In genomic region chr12:21925296-21925913, GRCh38 we compare ENCODE assay signal across 17 cellular contexts. TPM values are rescaled to one million over a fixed set of nuclear protein-coding genes. Genes with fewer than 3 reads are reported as not detected.
DNase-seq lines count a peak whose midpoint lies in the region; ATAC-seq and TF ChIP-seq lines count a peak whose summit lies in the region.
"Had no signal": no experiment of that assay in that cellular context is flagged by ENCODE, and none has a peak within 500 bp of the region (broad histone marks: within the 10 kb centered on the region; RNA-seq: fewer than 3 reads in every experiment).

No MANE protein-coding gene starts in this region.

- no peak for TF ChIP-seq CTCF in fibroblast of the aortic adventitia (IDR thresholded peaks at IDR 0.05; ENCODE audit: insufficient read depth, low read length)
- TF ChIP-seq CTCF in hepatocyte (IDR thresholded peaks at IDR 0.05; ENCODE audit: poor library complexity), result no peak

- H3K9me3 ChIP-seq in GM23248 (ENCODE audit: low read depth) (no peaks in the 10 kb centered on the region), hepatocyte (ENCODE audit: low read depth) (no peaks in the 10 kb centered on the region)
- H3K9me3 ChIP-seq: BE2C had no signal

- H2AFZ ChIP-seq in GM23248 (no peak overlapping the region), hepatocyte (no peak overlapping the region)

- DNase-seq in GM23248 (peak; percentile 49), T1000 (lab: John Stamatoyannopoulos, UW) (peak; percentile 26), fibroblast of the aortic adventitia (ENCODE audit: low read depth) (peak; percentile 20), hepatocyte (ENCODE audit: low spot score) (no peak), left cardiac atrium (no peak)
- DNase-seq: BE2C; CD4-positive, alpha-beta memory T cell; DMS153; DND-41; HCEC 1CT; HFFc6 had no signal

- H3K27me3 ChIP-seq in GM23248 (replicated peaks; ENCODE audit: insufficient read depth) (no peaks in the 10 kb centered on the region), hepatocyte (no peaks in the 10 kb centered on the region)
- H3K27me3 ChIP-seq: BE2C had no signal

- no peak overlapping the region for H3K9ac ChIP-seq in GM23248

- intact Hi-C loops in left cardiac atrium (cut with DNase I), result no loop called here

- H3K4me1 ChIP-seq in GM23248 (ENCODE audit: insufficient read depth), result 0 out of 2 replicates have a peak, but pooled peaks cover 7% of the 10 kb centered on the region
- no peaks in the 10 kb centered on the region for H3K4me1 ChIP-seq in hepatocyte (ENCODE audit: insufficient read depth)
- H3K4me1 ChIP-seq: BE2C had no signal

- WGBS in GM23248 (ENCODE audit: low coverage in 1 of 2, low lambda C conversion rate in 2 of 2, missing lambda C conversion rate in 2 of 2), 2 experiments, result 94 to 97% methylated on average over 3 of the region's 3 CpGs
- 91% methylated on average over 3 of the region's 3 CpGs for WGBS in hepatocyte (ENCODE audit: low lambda C conversion rate, missing lambda C conversion rate)

- peaks cover 4% of the 10 kb centered on the region; the same call in 1 of the 2 replicates for H3F3A ChIP-seq in GM23248 (ENCODE audit: insufficient read depth)

- peaks cover 5% of the 10 kb centered on the region; the same call in 1 of the 2 replicates for H3K9me2 ChIP-seq in GM23248 (ENCODE audit: insufficient read depth)
- H3K9me2 ChIP-seq in hepatocyte (replicated peaks; ENCODE audit: insufficient read depth), result no peaks in the 10 kb centered on the region

- H3K27ac ChIP-seq in GM23248 (no peak overlapping the region), hepatocyte (no peak overlapping the region)
- H3K27ac ChIP-seq: C4-2B had no signal

- no peak for ATAC-seq in HG03095 (IDR thresholded peaks at IDR 0.05; ENCODE audit: unreplicated experiment)
- ATAC-seq in GM18517 (IDR thresholded peaks at IDR 0.05; ENCODE audit: unreplicated experiment), result no peak
- no peak for ATAC-seq in left cardiac atrium
- ATAC-seq: GM12878, HepG2 had no signal

- in situ Hi-C loops in GM23248 (cut with MboI), result no loop called here

- H3K4me3 ChIP-seq in GM23248 (no peak overlapping the region), fibroblast of the aortic adventitia (ENCODE audit: low read depth, low read length) (no peak overlapping the region), hepatocyte (no peak overlapping the region)
- H3K4me3 ChIP-seq: GM12878 had no signal

- H4K20me1 ChIP-seq in GM23248 (ENCODE audit: insufficient read depth), result no peaks in the 10 kb centered on the region
- H4K20me1 ChIP-seq in hepatocyte (ENCODE audit: insufficient read depth, poor library complexity, severe bottlenecking), result no peaks in the 10 kb centered on the region

- H3K36me3 ChIP-seq in GM23248 (ENCODE audit: low read depth) (peaks cover 9% of the 10 kb centered on the region), hepatocyte (replicated peaks; ENCODE audit: insufficient read depth, low read depth) (no peaks in the 10 kb centered on the region)
- H3K36me3 ChIP-seq: BE2C had no signal

- H3K79me2 ChIP-seq in GM23248 (ENCODE audit: insufficient read depth) (no peaks in the 10 kb centered on the region), hepatocyte (no peaks in the 10 kb centered on the region)

- H3K4me2 ChIP-seq in GM23248 (ENCODE audit: unreplicated experiment), result no peak overlapping the region
- no peak overlapping the region for H3K4me2 ChIP-seq in hepatocyte

RNA-seq across cellular contexts. Expression of gene ABCC9, which starts 15.8 kb away (rescaled TPM):
- total RNA-seq in GM23248 (2014; rRNA removed; shearing (Covaris generic)), result 41.7 and 44.3 TPM in 2 replicates
- 12.7 and 14.2 TPM in 2 replicates for polyA plus RNA-seq in GM23248 (2016; fragmentation: Nextera tagmentation; extraction: Ambion mirVana)
- total RNA-seq in fibroblast of the aortic adventitia (ENCODE audit: low replicate concordance), result 20.0 and 20.3 TPM in 2 replicates
- total RNA-seq in hepatocyte, result 7.2 and 10.0 TPM in 2 replicates
- 0.68 and 1.1 TPM in 2 replicates for polyA plus RNA-seq in hepatocyte
- 10 to 100 TPM; 44.6 to 46.7 TPM for total RNA-seq in left cardiac atrium
- total RNA-seq: CD4-positive, alpha-beta memory T cell; G401; HepG2 had no signal
- polyA plus RNA-seq: CD4-positive, alpha-beta memory T cell; HepG2 had no signal

Comparison
In these comparisons a context has a peak if more than half of its experiments do, and no peak if none do; other contexts are left out.
1. DNase-seq: peak in GM23248 (single experiment), T1000 (single experiment) and fibroblast of the aortic adventitia (single experiment); none in hepatocyte (single experiment) and left cardiac atrium (single experiment).